ENCODE assay signal across 1 cellular context in genomic region chr15:32125595-32125994, GRCh38.
TF ChIP-seq lines count a peak whose summit lies in the region.

No MANE protein-coding gene starts in this region.

TF ChIP-seq in WTC11, 78 proteins besides CTCF, POLR2A, EP300 and RAD21 (continued from another document):
- no peak for TF ChIP-seq STAT6 (CRISPR knock-in tag; conservative IDR thresholded peaks at IDR 0.05; ENCODE audit: low read depth)
